ENCODE assay signal across 8 cellular contexts in the genomic region with DNA sequence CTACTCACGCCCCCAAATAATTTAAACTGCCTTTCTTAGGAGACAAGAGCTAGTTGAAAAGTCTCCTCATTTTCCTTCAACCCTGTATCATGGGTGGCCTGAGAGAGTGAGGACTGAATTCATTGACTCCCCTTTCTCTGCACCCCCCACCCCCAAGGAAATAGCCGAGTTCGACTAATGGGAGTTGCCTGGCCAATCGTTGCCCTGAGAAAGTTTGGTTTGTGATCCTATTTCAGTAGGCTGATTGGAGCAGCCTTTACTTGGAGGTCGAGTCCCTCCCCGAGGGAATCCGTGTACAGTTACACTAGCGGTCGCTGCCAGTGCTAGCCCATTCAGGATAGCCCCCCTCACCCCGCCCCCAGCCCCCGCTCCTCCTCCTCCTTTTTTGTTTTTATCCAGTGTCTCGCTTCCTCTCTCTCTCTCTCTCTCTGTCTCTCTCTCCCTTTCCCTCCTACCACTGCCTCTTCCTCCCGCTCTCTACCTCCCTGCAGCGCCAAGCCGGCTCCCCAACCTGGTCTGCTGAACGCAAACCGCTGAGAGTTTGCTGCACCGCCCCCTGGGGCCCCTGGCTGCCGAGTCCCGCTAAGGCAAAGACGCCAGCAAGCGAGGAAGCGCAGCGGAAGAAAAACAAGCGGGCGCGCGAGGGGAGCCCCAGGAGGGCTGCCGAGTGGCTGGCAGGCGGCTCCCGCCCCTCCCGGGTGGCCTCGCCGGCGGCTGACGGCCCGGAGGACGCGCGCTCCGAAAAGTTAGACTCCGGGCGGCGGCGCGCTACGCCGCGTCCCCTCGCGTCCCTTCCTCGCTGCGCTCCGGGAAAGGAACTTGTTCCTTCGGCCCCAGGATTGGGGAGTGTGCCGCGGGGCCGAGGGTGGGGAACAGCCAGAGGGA. TPM values are rescaled to one million over a fixed set of nuclear protein-coding genes. Genes with fewer than 3 reads are reported as not detected.
DNase-seq lines count a peak whose midpoint lies in the region; ATAC-seq, FAIRE-seq and TF ChIP-seq lines count a peak whose summit lies in the region.

TSS of gene GRAMD1B (plus strand) at position 419 of the 885 bp plus-strand sequence. CDS start 524 bp downstream, outside the sequence.

- no peak within 1 kb of the TSS for H3K9ac ChIP-seq in MM.1S (ENCODE audit: low read length)

- DNase-seq in CD4-positive, alpha-beta memory T cell: peak; percentile 79 to 84 (median 81)
- DNase-seq in MM.1S (peak; percentile 73), bronchial epithelial cell (ENCODE audit: low read depth) (peak; percentile 6)
- peak; percentile 63 to 68 for DNase-seq in stimulated activated CD4-positive, alpha-beta T cell treated with anti-CD3 and anti-CD28 coated beads, Interleukin-2, amount 100 ng/mL, for 48 hours

- no peaks in the 10 kb centered on the region for H3K36me3 ChIP-seq in CD4-positive, alpha-beta memory T cell (ENCODE audit: insufficient read depth, low read length)
- H3K36me3 ChIP-seq in MM.1S (replicated peaks; ENCODE audit: insufficient read depth, low read length) (no peaks in the 10 kb centered on the region), bronchial epithelial cell (ENCODE audit: control insufficient read depth, insufficient read depth, low read length) (no peaks in the 10 kb centered on the region)

- H3K9me3 Mint-ChIP-seq in CD4-positive, alpha-beta memory T cell: peaks cover 0 to 2% (median 0%) of the 10 kb centered on the region in 8 donors

- no peaks in the 10 kb centered on the region for H4K20me1 ChIP-seq in MM.1S (ENCODE audit: insufficient read depth, low read length)

- H3K4me2 ChIP-seq in MM.1S (ENCODE audit: low read depth, low read length): peak within 1 kb of the TSS; percentile 94

- H3F3A ChIP-seq in MM.1S (ENCODE audit: insufficient read depth, low read length): no peaks in the 10 kb centered on the region

- peak within 1 kb of the TSS; percentile 67 for H3K27ac ChIP-seq in CD4-positive, alpha-beta memory T cell (ENCODE audit: low read depth, low read length)
- no peak within 1 kb of the TSS for H3K27ac ChIP-seq in MM.1S (ENCODE audit: low read length)
- no peak within 1 kb of the TSS; the same call in 1 of the 2 replicates for H3K27ac ChIP-seq in VCaP
- peak within 1 kb of the TSS; percentile 65 for H3K27ac ChIP-seq in layer of hippocampus (ENCODE audit: low read depth, low read length)

- POLR2A ChIA-PET in CD4-positive, alpha-beta memory T cell (lab: Charles Lee; ENCODE audit: partially characterized antibody): interaction anchor here (1.1 to 2.8 kb wide), 8 partner anchors 20 to 369 kb away, joined by 3 to 17 read pairs (median 3); no protein-coding TSS in a partner anchor

- H3K9me3 ChIP-seq in CD4-positive, alpha-beta memory T cell (ENCODE audit: control insufficient read depth in 1 of 2, low read length in 2 of 2): no peaks in the 10 kb centered on the region
- no peaks in the 10 kb centered on the region for H3K9me3 ChIP-seq in MM.1S (replicated peaks; ENCODE audit: insufficient read depth, low read length)

- ATAC-seq in GM21528 (IDR thresholded peaks at IDR 0.05; ENCODE audit: low FRiP score, unreplicated experiment) (peak; percentile 69), HG03469 (IDR thresholded peaks at IDR 0.05; ENCODE audit: unreplicated experiment) (no peak)

- peaks cover 0 to 4% of the 10 kb centered on the region in 2 donors for H3K36me3 Mint-ChIP-seq in CD4-positive, alpha-beta memory T cell

- CTCF ChIA-PET in CD4-positive, alpha-beta memory T cell (lab: Charles Lee; ENCODE audit: partially characterized antibody): interaction anchor here (1.4 to 6.3 kb wide), 4 partner anchors 22 to 49 kb away, joined by 3 to 50 read pairs (median 16); no protein-coding TSS in a partner anchor

- H3K4me1 ChIP-seq in CD4-positive, alpha-beta memory T cell (ENCODE audit: insufficient read depth, low read length): peaks cover 24% of the 10 kb centered on the region
- H3K4me1 ChIP-seq in MM.1S (ENCODE audit: low read length): no peaks in the 10 kb centered on the region

- intact Hi-C loops in CD4-positive, alpha-beta memory T cell (cut with micrococcal nuclease): loop anchor here (1.0 to 5.0 kb wide), 2 partner anchors 23 to 368 kb away; partner anchors contain the start of gene HSPA8

- peaks cover 20 to 55% (median 35%) of the 10 kb centered on the region in 4 donors for H3K4me1 Mint-ChIP-seq in CD4-positive, alpha-beta memory T cell

- peak within 1 kb of the TSS; percentile 86 to 96 (median 92) for H3K27ac Mint-ChIP-seq in CD4-positive, alpha-beta memory T cell

- H3K4me3 ChIP-seq in CD4-positive, alpha-beta memory T cell (ENCODE audit: low read length in 2 of 2): peak within 1 kb of the TSS; percentile 69 to 84
- H3K4me3 ChIP-seq in MM.1S (ENCODE audit: low read length): peak within 1 kb of the TSS; percentile 61
- peak within 1 kb of the TSS; percentile 54 for H3K4me3 ChIP-seq in bronchial epithelial cell (ENCODE audit: low read depth, low read length)

- H3K27me3 Mint-ChIP-seq in CD4-positive, alpha-beta memory T cell: peaks cover 0 to 2% of the 10 kb centered on the region in 2 donors

- TF ChIP-seq CTCF in MM.1S (IDR thresholded peaks at IDR 0.05; ENCODE audit: low read length) (no peak), VCaP (conservative IDR thresholded peaks at IDR 0.05) (peak; percentile 13; the same call in 1 of the 2 replicates), bronchial epithelial cell (IDR thresholded peaks at IDR 0.05; ENCODE audit: insufficient read depth, low read length, severe bottlenecking) (peak; percentile 15)

- H2AFZ ChIP-seq in MM.1S (ENCODE audit: low read length): peak within 1 kb of the TSS; percentile 88

- H3K79me2 ChIP-seq in MM.1S (ENCODE audit: low read length): no peaks in the 10 kb centered on the region

- H3K9me2 ChIP-seq in MM.1S (replicated peaks; ENCODE audit: insufficient read depth, low read length): no peaks in the 10 kb centered on the region

- no peak for FAIRE-seq in bronchial epithelial cell (lab: Jason Lieb, UNC)

- no peaks in the 10 kb centered on the region for H3K27me3 ChIP-seq in CD4-positive, alpha-beta memory T cell (ENCODE audit: insufficient read depth, low read length)
- H3K27me3 ChIP-seq in MM.1S (replicated peaks; ENCODE audit: insufficient read depth, low read length) (peaks cover 17% of the 10 kb centered on the region), bronchial epithelial cell (ENCODE audit: control insufficient read depth, insufficient read depth, low read length) (peaks cover 9% of the 10 kb centered on the region), layer of hippocampus (ENCODE audit: control insufficient read depth, insufficient read depth, low read length) (peaks cover 2% of the 10 kb centered on the region)

- peak within 1 kb of the TSS; percentile 90 to 98 (median 92) for H3K4me3 Mint-ChIP-seq in CD4-positive, alpha-beta memory T cell

RNA-seq across cellular contexts. Expression of gene GRAMD1B, which starts in this region (rescaled TPM):
- total RNA-seq in CD4-positive, alpha-beta memory T cell: 10 to 100 TPM; 19.5 to 26.0 TPM
- 1 to 10 TPM; 4.2 to 5.3 TPM for polyA plus RNA-seq in CD4-positive, alpha-beta memory T cell
- total RNA-seq in bronchial epithelial cell: 0.26 and 1.4 TPM in 2 replicates

Comparison
In these comparisons a context has a peak if more than half of its experiments do, and no peak if none do; other contexts are left out.
1. DNase-seq: peak in every context shown above with its lines; median percentile 81 in CD4-positive, alpha-beta memory T cell; 73 in MM.1S; 66 in stimulated activated CD4-positive, alpha-beta T cell treated with anti-CD3 and anti-CD28 coated beads, Interleukin-2, amount 100 ng/mL, for 48 hours; 6 in bronchial epithelial cell.
2. H3K27ac ChIP-seq: peak in CD4-positive, alpha-beta memory T cell (single experiment) and layer of hippocampus (single experiment); none in MM.1S (single experiment) and VCaP (single experiment).
3. Peak in every context shown above with its lines, with median percentiles within 50 percentile points of each other: H3K4me3 ChIP-seq.